16 cellular contexts compared by ENCODE assay signal in the genomic region with DNA sequence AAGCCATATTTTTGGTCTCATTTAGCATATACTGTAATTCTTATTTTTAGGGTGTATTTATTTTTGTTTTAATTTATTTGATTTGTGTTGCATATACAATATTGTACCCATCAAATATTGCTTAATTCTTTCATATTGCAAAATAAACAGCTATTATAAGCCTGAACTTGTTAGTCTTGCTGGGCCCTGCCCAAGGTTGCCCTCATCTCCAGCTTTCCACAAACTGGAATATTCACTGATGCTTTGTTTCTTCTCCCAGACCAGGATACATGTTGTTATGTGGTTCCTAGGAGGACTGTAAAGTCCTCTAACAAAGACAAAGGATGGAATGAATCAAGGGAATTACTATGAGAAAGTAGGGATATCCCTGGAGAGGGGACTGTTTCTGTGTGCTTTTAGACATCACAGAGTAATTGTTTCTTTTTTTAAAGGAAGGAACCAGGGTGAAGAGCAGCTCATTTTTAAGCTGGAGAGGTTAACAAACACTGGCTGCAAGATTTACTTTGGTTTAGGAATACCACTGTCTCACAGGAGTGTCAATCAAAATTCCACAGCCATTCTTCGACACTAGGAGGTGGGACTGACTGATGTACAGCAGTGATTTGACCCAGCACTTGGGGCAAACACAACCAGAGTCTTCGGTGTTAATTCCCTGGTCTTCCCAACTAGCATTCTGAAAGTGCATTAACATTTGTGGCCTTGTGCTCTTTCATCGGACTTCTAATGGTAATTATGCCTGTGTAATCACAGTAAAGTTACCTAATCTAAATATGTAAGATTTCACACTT. TPM values are rescaled to one million over a fixed set of nuclear protein-coding genes. Genes with fewer than 3 reads are reported as not detected.
DNase-seq lines count a peak whose midpoint lies in the region; ATAC-seq, FAIRE-seq and TF ChIP-seq lines count a peak whose summit lies in the region.
"Had no signal": no experiment of that assay in that cellular context is flagged by ENCODE, and none has a peak within 500 bp of the region (broad histone marks: within the 10 kb centered on the region; RNA-seq: fewer than 3 reads in every experiment).

No MANE protein-coding gene starts in this region.

- intact Hi-C loops in MCF 10A (cut with micrococcal nuclease), result no loop called here
- intact Hi-C loops in breast epithelium (cut with DNase I; ENCODE audit: low total_unique reads), result no loop called here

- no peak overlapping the region for H3K4me3 ChIP-seq in breast epithelium
- no peak overlapping the region for H3K4me3 ChIP-seq in lung

- no peak overlapping the region for H3K27ac Mint-ChIP-seq in MCF 10A (ENCODE audit: low read depth, unreplicated experiment)
- H3K27ac Mint-ChIP-seq: activated naive CD8-positive, alpha-beta T cell treated with anti-CD3 and anti-CD28 coated beads, Interleukin-2, amount 10 ng/mL, durations not matched to agents 7 days and 5 days; naive thymus-derived CD8-positive, alpha-beta T cell had no signal

- H3K27ac ChIP-seq in breast epithelium, result peak overlapping the region in 1 of 2 donors; percentile 19
- peak overlapping the region in 1 of 2 donors; percentile 81 for H3K27ac ChIP-seq in lung (ENCODE audit: low read depth in 1 of 2, low read length in 1 of 2)

- POLR2A ChIA-PET in MCF 10A (lab: Yijun Ruan, JAX), result interaction anchor here (0.8 to 2.3 kb wide), 6 partner anchors 11 to 859 kb away, joined by 3 to 13 read pairs (median 4); no protein-coding TSS in a partner anchor

- H3K4me1 ChIP-seq in breast epithelium (no peaks in the 10 kb centered on the region), lung (ENCODE audit: control insufficient read depth in 2 of 2, insufficient read depth in 2 of 2, low read length in 2 of 2) (peaks cover 0 to 12% of the 10 kb centered on the region in 2 donors)

- H3K4me3 Mint-ChIP-seq in MCF 10A (ENCODE audit: unreplicated experiment), result no peak overlapping the region
- H3K4me3 Mint-ChIP-seq: activated naive CD8-positive, alpha-beta T cell treated with anti-CD3 and anti-CD28 coated beads, Interleukin-2, amount 10 ng/mL, durations not matched to agents 7 days and 5 days; activated T-cell treated with anti-CD3 and anti-CD28 coated beads, Interleukin-2, amount 50 U/mL, for 4 hours; naive thymus-derived CD8-positive, alpha-beta T cell had no signal

- peaks cover 18% of the 10 kb centered on the region for H3K4me1 Mint-ChIP-seq in MCF 10A (ENCODE audit: insufficient read depth, unreplicated experiment)
- H3K4me1 Mint-ChIP-seq: activated naive CD8-positive, alpha-beta T cell treated with anti-CD3 and anti-CD28 coated beads, Interleukin-2, amount 10 ng/mL, durations not matched to agents 7 days and 5 days had no signal

- TF ChIP-seq POLR2A in breast epithelium (IDR thresholded peaks at IDR 0.05), result no peak

- H3K36me3 ChIP-seq in breast epithelium (no peaks in the 10 kb centered on the region), lung (ENCODE audit: control insufficient read depth in 2 of 2, insufficient read depth in 2 of 2, low read length in 2 of 2) (no peaks in the 10 kb centered on the region)

- no TSS peak for BruUV-seq in MCF 10A (replicated peaks; lab: Mats Ljungman, UMichigan)

- FAIRE-seq in urothelium cell line (lab: Jason Lieb, UNC), result peak; percentile 50
- FAIRE-seq in GM19239 (lab: Jason Lieb, UNC), result no peak
- FAIRE-seq: endothelial cell of umbilical vein, HTR-8/SVneo had no signal

- CTCF ChIA-PET in MCF 10A (lab: Yijun Ruan, JAX), result interaction anchor here (0.6 to 1.4 kb wide), 4 partner anchors 10 to 504 kb away, joined by 3 to 6 read pairs (median 4); no protein-coding TSS in a partner anchor

- no peak for TF ChIP-seq CTCF in MCF 10A (IDR thresholded peaks at IDR 0.05; ENCODE audit: unreplicated experiment)
- no peak for TF ChIP-seq CTCF in breast epithelium (IDR thresholded peaks at IDR 0.05)
- TF ChIP-seq CTCF in lung (IDR thresholded peaks at IDR 0.05; ENCODE audit: control extremely low read depth, extremely low read depth), result no peak

- peak; percentile 51 for ATAC-seq in lung (ENCODE audit: insufficient read depth, low FRiP score)
- ATAC-seq in activated CD4-positive, CD25-positive, alpha-beta regulatory T cell treated with anti-CD3 and anti-CD28 coated beads, Interleukin-2, amount 50 U/mL, for 24 hours, result no peak
- ATAC-seq: activated T-cell treated with anti-CD3 and anti-CD28 coated beads, Interleukin-2, amount 50 U/mL, for 4 hours; naive thymus-derived CD8-positive, alpha-beta T cell had no signal

- peaks cover 3% of the 10 kb centered on the region for H3K9me3 Mint-ChIP-seq in MCF 10A (ENCODE audit: unreplicated experiment)
- H3K9me3 Mint-ChIP-seq: activated naive CD8-positive, alpha-beta T cell treated with anti-CD3 and anti-CD28 coated beads, Interleukin-2, amount 10 ng/mL, durations not matched to agents 7 days and 5 days; naive thymus-derived CD8-positive, alpha-beta T cell had no signal

- H3K27me3 Mint-ChIP-seq in MCF 10A (ENCODE audit: insufficient read depth, unreplicated experiment), result no peaks in the 10 kb centered on the region

- DNase-seq in MCF 10A (ENCODE audit: unreplicated experiment), result peak; percentile 42
- DNase-seq in breast epithelium (ENCODE audit: low spot score in 2 of 2), result no peak
- peak; percentile 75 for DNase-seq in fibroblast of gingiva (ENCODE audit: low read depth)
- peak; percentile 38 for DNase-seq in lung (ENCODE audit: low spot score)
- no peak for DNase-seq in urothelium cell line (ENCODE audit: low spot score)
- DNase-seq in T-helper 9 cell, result no peak
- DNase-seq in GM19239 (ENCODE audit: insufficient read length, low spot score), result no peak
- DNase-seq: activated naive CD8-positive, alpha-beta T cell treated with anti-CD3 and anti-CD28 coated beads, Interleukin-2, amount 10 ng/mL, durations not matched to agents 7 days and 5 days; activated T-cell treated with anti-CD3 and anti-CD28 coated beads, Interleukin-2, amount 50 U/mL, for 4 hours; COR-L47; MM.1S; naive thymus-derived CD8-positive, alpha-beta T cell; NCI-H2081 had no signal

- 49 to 63% methylated on average over 3 of the region's 3 CpGs for WGBS in lung, 2 donors

- H3K27me3 ChIP-seq in breast epithelium (no peaks in the 10 kb centered on the region), lung (ENCODE audit: control insufficient read depth, insufficient read depth) (no peaks in the 10 kb centered on the region)

- no peaks in the 10 kb centered on the region for H3K36me3 Mint-ChIP-seq in MCF 10A (ENCODE audit: insufficient read depth, unreplicated experiment)
- H3K36me3 Mint-ChIP-seq: activated naive CD8-positive, alpha-beta T cell treated with anti-CD3 and anti-CD28 coated beads, Interleukin-2, amount 10 ng/mL, durations not matched to agents 7 days and 5 days; naive thymus-derived CD8-positive, alpha-beta T cell had no signal

- H3K9me3 ChIP-seq in breast epithelium, result peaks cover 0 to 6% of the 10 kb centered on the region in 2 donors
- H3K9me3 ChIP-seq in lung (ENCODE audit: control insufficient read depth in 2 of 2, insufficient read depth in 1 of 2, low read length in 1 of 2), result no peaks in the 10 kb centered on the region

RNA-seq across cellular contexts. Expression of gene CD36, which starts 14.8 kb away (rescaled TPM):
- total RNA-seq in MCF 10A (2022), result 0.12 and 0.27 TPM in 2 replicates
- total RNA-seq in breast epithelium, result 1,000 to 10,000 TPM in 1 of 3 donors, 100 to 1,000 TPM in 2; 240 to 2,026 (median 919) TPM
- total RNA-seq in lung, result 100 to 1,000 TPM; 155 to 726 TPM
- polyA plus RNA-seq in lung, result 10 to 100 TPM; 40.1 to 73.8 TPM

Comparison
In these comparisons a context has a peak if more than half of its experiments do, and no peak if none do; other contexts are left out.
1. DNase-seq: peak in MCF 10A (single experiment), fibroblast of gingiva (single experiment) and lung (single experiment); none in breast epithelium (0 of 2), urothelium cell line (single experiment), T-helper 9 cell (single experiment) and GM19239 (single experiment).
2. RNA of gene CD36, which starts 14.8 kb away (total RNA-seq): 240 to 2,026 TPM in breast epithelium and 155 to 726 TPM in lung; 0.12 to 0.27 TPM in MCF 10A; every median in the first group is over 100 times any median in the second.